In the genomic region with DNA sequence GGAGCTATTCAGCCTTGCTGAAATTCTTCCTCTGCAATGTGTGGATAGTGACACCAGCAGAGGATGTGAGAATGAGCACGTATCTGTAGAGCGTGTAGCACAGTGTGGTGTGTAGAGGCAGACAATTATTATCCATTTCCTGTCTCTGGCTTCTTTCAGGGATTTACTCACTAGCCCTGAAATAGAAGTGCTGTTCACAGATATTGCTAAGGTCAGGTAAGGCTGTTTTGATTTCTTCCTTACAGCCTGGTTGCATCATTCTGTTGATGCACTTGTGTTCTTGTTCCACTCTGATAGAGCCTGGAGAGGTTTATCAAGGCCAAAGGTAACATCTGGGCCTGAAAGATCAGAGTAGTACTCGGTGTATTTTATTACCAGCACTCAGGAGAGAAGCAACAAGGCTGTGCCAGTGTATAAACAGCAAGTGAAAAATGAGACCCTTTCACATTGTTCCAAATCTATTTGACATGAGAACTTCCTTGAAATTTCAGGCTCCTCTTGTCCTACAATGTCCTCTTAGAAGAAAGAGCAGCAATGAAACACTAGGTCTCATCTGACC, we compare ENCODE assay signal across 1 cellular context.
TF ChIP-seq lines count a peak whose summit lies in the region.

No MANE protein-coding gene starts in this region.

TF ChIP-seq in K562, 482 proteins besides CTCF, POLR2A, EP300 and RAD21 (continues in another document):
- TF ChIP-seq MCM3 (IDR thresholded peaks at IDR 0.05), result no peak
- TF ChIP-seq NCOA1 (IDR thresholded peaks at IDR 0.05; ENCODE audit: low read depth), result peak; percentile 97
- TF ChIP-seq NEUROD1 (IDR thresholded peaks at IDR 0.05; ENCODE audit: borderline replicate concordance, low read depth, low read length, partially characterized antibody), result peak; percentile 76
- TF ChIP-seq ZNF766 (CRISPR knock-in tag; conservative IDR thresholded peaks at IDR 0.05), result peak; percentile 100
- TF ChIP-seq GTF2F1 (IDR thresholded peaks at IDR 0.05; ENCODE audit: low read depth, low read length), result no peak
- TF ChIP-seq, protein P1, sequence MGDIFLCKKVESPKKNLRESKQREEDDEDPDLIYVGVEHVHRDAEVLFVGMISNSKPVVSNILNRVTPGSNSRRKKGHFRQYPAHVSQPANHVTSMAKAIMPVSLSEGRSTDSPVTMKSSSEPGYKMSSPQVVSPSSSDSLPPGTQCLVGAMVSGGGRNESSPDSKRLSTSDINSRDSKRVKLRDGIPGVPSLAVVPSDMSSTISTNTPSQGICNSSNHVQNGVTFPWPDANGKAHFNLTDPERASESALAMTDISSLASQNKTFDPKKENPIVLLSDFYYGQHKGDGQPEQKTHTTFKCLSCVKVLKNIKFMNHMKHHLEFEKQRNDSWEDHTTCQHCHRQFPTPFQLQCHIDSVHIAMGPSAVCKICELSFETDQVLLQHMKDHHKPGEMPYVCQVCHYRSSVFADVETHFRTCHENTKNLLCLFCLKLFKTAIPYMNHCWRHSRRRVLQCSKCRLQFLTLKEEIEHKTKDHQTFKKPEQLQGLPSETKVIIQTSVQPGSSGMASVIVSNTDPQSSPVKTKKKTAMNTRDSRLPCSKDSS (IDR thresholded peaks at IDR 0.05; ENCODE audit: low read depth, partially characterized antibody), result no peak
- TF ChIP-seq ZNF324 (CRISPR knock-in tag; IDR thresholded peaks at IDR 0.05), result no peak
- no peak for TF ChIP-seq ZNF436 (CRISPR knock-in tag; IDR thresholded peaks at IDR 0.05)
- no peak for TF ChIP-seq ZNF780A (CRISPR knock-in tag; IDR thresholded peaks at IDR 0.05)
- no peak for TF ChIP-seq NR4A1 (CRISPR knock-in tag; IDR thresholded peaks at IDR 0.05)
- TF ChIP-seq NR4A1 (tag; IDR thresholded peaks at IDR 0.05), result peak; percentile 80
- TF ChIP-seq NR1H2 (CRISPR knock-in tag; IDR thresholded peaks at IDR 0.05), result no peak
- TF ChIP-seq XRCC4 (IDR thresholded peaks at IDR 0.05; ENCODE audit: extremely low read depth, insufficient read depth, insufficient read length), result no peak
- TF ChIP-seq PRMT5 (CRISPR knock-in tag; IDR thresholded peaks at IDR 0.05), result no peak
- TF ChIP-seq ZFP30 (CRISPR knock-in tag; IDR thresholded peaks at IDR 0.05; ENCODE audit: borderline replicate concordance), result no peak
- 0 out of 2 replicates have a peak, but pooled peaks have one; percentile 24 for TF ChIP-seq MAFK (IDR thresholded peaks at IDR 0.05; ENCODE audit: low read length)
- TF ChIP-seq KLF6 (CRISPR knock-in tag; IDR thresholded peaks at IDR 0.05; ENCODE audit: borderline replicate concordance), result peak; percentile 71; the same call in 1 of the 2 replicates
- no peak for TF ChIP-seq SRSF1 (IDR thresholded peaks at IDR 0.05; ENCODE audit: low read depth, low read length)
- TF ChIP-seq ARHGAP35 (IDR thresholded peaks at IDR 0.05; ENCODE audit: partially characterized antibody), result no peak
- TF ChIP-seq ZNF408 (CRISPR knock-in tag; IDR thresholded peaks at IDR 0.05; ENCODE audit: low read depth), result no peak
- peak; percentile 67; the same call in 1 of the 2 replicates for TF ChIP-seq ZNF134 (CRISPR knock-in tag; conservative IDR thresholded peaks at IDR 0.05)
- TF ChIP-seq PHF20 (IDR thresholded peaks at IDR 0.05; ENCODE audit: partially characterized antibody), result no peak
- TF ChIP-seq IRF2 (CRISPR knock-in tag; IDR thresholded peaks at IDR 0.05), result no peak
- TF ChIP-seq POLR2AphosphoS5 (IDR thresholded peaks at IDR 0.05; ENCODE audit: control insufficient read depth, insufficient read depth, low read depth, low read length), result peak; percentile 95
- peak; percentile 39; the same call in 1 of the 2 replicates for TF ChIP-seq BHLHE40 (IDR thresholded peaks at IDR 0.05; ENCODE audit: low read length)
- no peak for TF ChIP-seq ZNF699 (CRISPR knock-in tag; IDR thresholded peaks at IDR 0.05; ENCODE audit: insufficient replicate concordance)
- TF ChIP-seq, protein P2, sequence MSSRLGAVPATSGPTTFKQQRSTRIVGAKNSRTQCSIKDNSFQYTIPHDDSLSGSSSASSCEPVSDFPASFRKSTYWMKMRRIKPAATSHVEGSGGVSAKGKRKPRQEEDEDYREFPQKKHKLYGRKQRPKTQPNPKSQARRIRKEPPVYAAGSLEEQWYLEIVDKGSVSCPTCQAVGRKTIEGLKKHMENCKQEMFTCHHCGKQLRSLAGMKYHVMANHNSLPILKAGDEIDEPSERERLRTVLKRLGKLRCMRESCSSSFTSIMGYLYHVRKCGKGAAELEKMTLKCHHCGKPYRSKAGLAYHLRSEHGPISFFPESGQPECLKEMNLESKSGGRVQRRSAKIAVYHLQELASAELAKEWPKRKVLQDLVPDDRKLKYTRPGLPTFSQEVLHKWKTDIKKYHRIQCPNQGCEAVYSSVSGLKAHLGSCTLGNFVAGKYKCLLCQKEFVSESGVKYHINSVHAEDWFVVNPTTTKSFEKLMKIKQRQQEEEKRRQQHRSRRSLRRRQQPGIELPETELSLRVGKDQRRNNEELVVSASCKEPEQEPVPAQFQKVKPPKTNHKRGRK (tag; IDR thresholded peaks at IDR 0.05), result no peak
- peak; percentile 54; the same call in 1 of the 2 replicates for TF ChIP-seq MTA1 (IDR thresholded peaks at IDR 0.05; ENCODE audit: borderline replicate concordance)
- no peak for TF ChIP-seq ZNF212 (CRISPR knock-in tag; IDR thresholded peaks at IDR 0.05)
- TF ChIP-seq PTRF (tag; IDR thresholded peaks at IDR 0.05), result no peak
- TF ChIP-seq KLF1 (tag; IDR thresholded peaks at IDR 0.05), result no peak
- no peak for TF ChIP-seq CBX2 (IDR thresholded peaks at IDR 0.05; ENCODE audit: insufficient read depth, low read length, poor library complexity, severe bottlenecking)
- no peak for TF ChIP-seq NR3C1 (CRISPR knock-in tag; IDR thresholded peaks at IDR 0.05)
- no peak for TF ChIP-seq RBM34 (IDR thresholded peaks at IDR 0.05; ENCODE audit: borderline replicate concordance, insufficient read depth, low read length)
- TF ChIP-seq, protein P3, sequence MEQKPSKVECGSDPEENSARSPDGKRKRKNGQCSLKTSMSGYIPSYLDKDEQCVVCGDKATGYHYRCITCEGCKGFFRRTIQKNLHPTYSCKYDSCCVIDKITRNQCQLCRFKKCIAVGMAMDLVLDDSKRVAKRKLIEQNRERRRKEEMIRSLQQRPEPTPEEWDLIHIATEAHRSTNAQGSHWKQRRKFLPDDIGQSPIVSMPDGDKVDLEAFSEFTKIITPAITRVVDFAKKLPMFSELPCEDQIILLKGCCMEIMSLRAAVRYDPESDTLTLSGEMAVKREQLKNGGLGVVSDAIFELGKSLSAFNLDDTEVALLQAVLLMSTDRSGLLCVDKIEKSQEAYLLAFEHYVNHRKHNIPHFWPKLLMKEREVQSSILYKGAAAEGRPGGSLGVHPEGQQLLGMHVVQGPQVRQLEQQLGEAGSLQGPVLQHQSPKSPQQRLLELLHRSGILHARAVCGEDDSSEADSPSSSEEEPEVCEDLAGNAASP (IDR thresholded peaks at IDR 0.05), result peak; percentile 87
- TF ChIP-seq, protein P4, sequence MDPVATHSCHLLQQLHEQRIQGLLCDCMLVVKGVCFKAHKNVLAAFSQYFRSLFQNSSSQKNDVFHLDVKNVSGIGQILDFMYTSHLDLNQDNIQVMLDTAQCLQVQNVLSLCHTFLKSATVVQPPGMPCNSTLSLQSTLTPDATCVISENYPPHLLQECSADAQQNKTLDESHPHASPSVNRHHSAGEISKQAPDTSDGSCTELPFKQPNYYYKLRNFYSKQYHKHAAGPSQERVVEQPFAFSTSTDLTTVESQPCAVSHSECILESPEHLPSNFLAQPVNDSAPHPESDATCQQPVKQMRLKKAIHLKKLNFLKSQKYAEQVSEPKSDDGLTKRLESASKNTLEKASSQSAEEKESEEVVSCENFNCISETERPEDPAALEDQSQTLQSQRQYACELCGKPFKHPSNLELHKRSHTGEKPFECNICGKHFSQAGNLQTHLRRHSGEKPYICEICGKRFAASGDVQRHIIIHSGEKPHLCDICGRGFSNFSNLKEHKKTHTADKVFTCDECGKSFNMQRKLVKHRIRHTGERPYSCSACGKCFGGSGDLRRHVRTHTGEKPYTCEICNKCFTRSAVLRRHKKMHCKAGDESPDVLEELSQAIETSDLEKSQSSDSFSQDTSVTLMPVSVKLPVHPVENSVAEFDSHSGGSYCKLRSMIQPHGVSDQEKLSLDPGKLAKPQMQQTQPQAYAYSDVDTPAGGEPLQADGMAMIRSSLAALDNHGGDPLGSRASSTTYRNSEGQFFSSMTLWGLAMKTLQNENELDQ (CRISPR knock-in tag; IDR thresholded peaks at IDR 0.05; ENCODE audit: borderline replicate concordance), result no peak
- TF ChIP-seq, protein P5, sequence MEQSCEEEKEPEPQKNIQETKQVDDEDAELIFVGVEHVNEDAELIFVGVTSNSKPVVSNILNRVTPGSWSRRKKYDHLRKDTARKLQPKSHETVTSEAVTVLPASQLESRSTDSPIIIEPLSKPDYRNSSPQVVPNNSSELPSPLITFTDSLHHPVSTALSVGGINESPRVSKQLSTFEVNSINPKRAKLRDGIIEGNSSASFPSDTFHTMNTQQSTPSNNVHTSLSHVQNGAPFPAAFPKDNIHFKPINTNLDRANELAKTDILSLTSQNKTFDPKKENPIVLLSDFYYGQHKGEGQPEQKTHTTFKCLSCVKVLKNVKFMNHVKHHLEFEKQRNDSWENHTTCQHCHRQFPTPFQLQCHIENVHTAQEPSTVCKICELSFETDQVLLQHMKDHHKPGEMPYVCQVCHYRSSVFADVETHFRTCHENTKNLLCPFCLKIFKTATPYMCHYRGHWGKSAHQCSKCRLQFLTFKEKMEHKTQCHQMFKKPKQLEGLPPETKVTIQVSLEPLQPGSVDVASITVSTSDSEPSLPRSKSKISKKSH (CRISPR knock-in tag; IDR thresholded peaks at IDR 0.05), result no peak
- TF ChIP-seq, protein P6, sequence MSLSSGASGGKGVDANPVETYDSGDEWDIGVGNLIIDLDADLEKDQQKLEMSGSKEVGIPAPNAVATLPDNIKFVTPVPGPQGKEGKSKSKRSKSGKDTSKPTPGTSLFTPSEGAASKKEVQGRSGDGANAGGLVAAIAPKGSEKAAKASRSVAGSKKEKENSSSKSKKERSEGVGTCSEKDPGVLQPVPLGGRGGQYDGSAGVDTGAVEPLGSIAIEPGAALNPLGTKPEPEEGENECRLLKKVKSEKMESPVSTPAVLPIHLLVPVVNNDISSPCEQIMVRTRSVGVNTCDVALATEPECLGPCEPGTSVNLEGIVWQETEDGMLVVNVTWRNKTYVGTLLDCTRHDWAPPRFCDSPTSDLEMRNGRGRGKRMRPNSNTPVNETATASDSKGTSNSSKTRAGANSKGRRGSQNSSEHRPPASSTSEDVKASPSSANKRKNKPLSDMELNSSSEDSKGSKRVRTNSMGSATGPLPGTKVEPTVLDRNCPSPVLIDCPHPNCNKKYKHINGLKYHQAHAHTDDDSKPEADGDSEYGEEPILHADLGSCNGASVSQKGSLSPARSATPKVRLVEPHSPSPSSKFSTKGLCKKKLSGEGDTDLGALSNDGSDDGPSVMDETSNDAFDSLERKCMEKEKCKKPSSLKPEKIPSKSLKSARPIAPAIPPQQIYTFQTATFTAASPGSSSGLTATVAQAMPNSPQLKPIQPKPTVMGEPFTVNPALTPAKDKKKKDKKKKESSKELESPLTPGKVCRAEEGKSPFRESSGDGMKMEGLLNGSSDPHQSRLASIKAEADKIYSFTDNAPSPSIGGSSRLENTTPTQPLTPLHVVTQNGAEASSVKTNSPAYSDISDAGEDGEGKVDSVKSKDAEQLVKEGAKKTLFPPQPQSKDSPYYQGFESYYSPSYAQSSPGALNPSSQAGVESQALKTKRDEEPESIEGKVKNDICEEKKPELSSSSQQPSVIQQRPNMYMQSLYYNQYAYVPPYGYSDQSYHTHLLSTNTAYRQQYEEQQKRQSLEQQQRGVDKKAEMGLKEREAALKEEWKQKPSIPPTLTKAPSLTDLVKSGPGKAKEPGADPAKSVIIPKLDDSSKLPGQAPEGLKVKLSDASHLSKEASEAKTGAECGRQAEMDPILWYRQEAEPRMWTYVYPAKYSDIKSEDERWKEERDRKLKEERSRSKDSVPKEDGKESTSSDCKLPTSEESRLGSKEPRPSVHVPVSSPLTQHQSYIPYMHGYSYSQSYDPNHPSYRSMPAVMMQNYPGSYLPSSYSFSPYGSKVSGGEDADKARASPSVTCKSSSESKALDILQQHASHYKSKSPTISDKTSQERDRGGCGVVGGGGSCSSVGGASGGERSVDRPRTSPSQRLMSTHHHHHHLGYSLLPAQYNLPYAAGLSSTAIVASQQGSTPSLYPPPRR (CRISPR knock-in tag; IDR thresholded peaks at IDR 0.05; ENCODE audit: borderline replicate concordance), result peak; percentile 59; the same call in 1 of the 2 replicates
- TF ChIP-seq TBP (optimal IDR thresholded peaks at IDR 0.05; ENCODE audit: low read depth, low read length), result no peak
- TF ChIP-seq TAL1 (IDR thresholded peaks at IDR 0.05), result peak; percentile 99
- no peak for TF ChIP-seq ZNF75A (CRISPR knock-in tag; IDR thresholded peaks at IDR 0.05)
- TF ChIP-seq, protein P7, sequence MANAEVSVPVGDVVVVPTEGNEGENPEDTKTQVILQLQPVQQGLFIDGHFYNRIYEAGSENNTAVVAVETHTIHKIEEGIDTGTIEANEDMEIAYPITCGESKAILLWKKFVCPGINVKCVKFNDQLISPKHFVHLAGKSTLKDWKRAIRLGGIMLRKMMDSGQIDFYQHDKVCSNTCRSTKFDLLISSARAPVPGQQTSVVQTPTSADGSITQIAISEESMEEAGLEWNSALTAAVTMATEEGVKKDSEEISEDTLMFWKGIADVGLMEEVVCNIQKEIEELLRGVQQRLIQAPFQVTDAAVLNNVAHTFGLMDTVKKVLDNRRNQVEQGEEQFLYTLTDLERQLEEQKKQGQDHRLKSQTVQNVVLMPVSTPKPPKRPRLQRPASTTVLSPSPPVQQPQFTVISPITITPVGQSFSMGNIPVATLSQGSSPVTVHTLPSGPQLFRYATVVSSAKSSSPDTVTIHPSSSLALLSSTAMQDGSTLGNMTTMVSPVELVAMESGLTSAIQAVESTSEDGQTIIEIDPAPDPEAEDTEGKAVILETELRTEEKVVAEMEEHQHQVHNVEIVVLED (CRISPR knock-in tag; IDR thresholded peaks at IDR 0.05), result 0 out of 2 replicates have a peak, but pooled peaks have one; percentile 32
- TF ChIP-seq, protein P8, sequence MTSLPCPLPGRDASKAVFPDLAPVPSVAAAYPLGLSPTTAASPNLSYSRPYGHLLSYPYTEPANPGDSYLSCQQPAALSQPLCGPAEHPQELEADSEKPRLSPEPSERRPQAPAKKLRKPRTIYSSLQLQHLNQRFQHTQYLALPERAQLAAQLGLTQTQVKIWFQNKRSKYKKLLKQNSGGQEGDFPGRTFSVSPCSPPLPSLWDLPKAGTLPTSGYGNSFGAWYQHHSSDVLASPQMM (CRISPR knock-in tag; IDR thresholded peaks at IDR 0.05), result no peak
- no peak for TF ChIP-seq U2AF1 (optimal IDR thresholded peaks at IDR 0.05; ENCODE audit: low read depth, low read length)
- TF ChIP-seq JUNB (CRISPR knock-in tag; conservative IDR thresholded peaks at IDR 0.05), result no peak
- peak; percentile 100 for TF ChIP-seq HDAC2 (IDR thresholded peaks at IDR 0.05)
- TF ChIP-seq, protein P9, sequence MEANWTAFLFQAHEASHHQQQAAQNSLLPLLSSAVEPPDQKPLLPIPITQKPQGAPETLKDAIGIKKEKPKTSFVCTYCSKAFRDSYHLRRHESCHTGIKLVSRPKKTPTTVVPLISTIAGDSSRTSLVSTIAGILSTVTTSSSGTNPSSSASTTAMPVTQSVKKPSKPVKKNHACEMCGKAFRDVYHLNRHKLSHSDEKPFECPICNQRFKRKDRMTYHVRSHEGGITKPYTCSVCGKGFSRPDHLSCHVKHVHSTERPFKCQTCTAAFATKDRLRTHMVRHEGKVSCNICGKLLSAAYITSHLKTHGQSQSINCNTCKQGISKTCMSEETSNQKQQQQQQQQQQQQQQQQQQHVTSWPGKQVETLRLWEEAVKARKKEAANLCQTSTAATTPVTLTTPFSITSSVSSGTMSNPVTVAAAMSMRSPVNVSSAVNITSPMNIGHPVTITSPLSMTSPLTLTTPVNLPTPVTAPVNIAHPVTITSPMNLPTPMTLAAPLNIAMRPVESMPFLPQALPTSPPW (CRISPR knock-in tag; IDR thresholded peaks at IDR 0.05), result peak; percentile 34; the same call in 1 of the 2 replicates
- peak; percentile 90 for TF ChIP-seq CXXC5 (CRISPR knock-in tag; IDR thresholded peaks at IDR 0.05)
